29 cellular contexts compared by ENCODE assay signal in genomic region chr7:119374436-119374835, GRCh38.
"Had no signal": no experiment of that assay in that cellular context is flagged by ENCODE, and none has a peak within 500 bp of the region (broad histone marks: within the 10 kb centered on the region; RNA-seq: fewer than 3 reads in every experiment).

No MANE protein-coding gene starts in this region.

- H3K4me3 ChIP-seq: left lung, lower lobe of right lung, pancreas, prostate gland, skin epidermis, stomach, testis, thyroid gland, transverse colon, upper lobe of left lung, vagina had no signal

- H3K27ac ChIP-seq: left lung, lower lobe of right lung, pancreas, prostate gland, skin epidermis, stomach, testis, thyroid gland, transverse colon, upper lobe of left lung, vagina had no signal

- H3K9me3 ChIP-seq: lower lobe of right lung, pancreas, prostate gland, stomach, testis, thyroid gland, transverse colon, upper lobe of left lung, vagina had no signal

- H3K36me3 ChIP-seq: left lung, lower lobe of right lung, pancreas, prostate gland, stomach, thyroid gland, transverse colon, upper lobe of left lung, vagina had no signal

- ATAC-seq: left colon; left lung; lower lobe of right lung; naive thymus-derived CD8-positive, alpha-beta T cell; pancreas; right cardiac atrium; sciatic nerve; stimulated activated naive B cell treated with anti-CD40 and anti-IgM and Interleukin-4, amounts not matched to agents 10 μg/mL and 1 μg/mL and 100 μg/mL, for 72 hours; stimulated activated naive CD8-positive, alpha-beta T cell treated with anti-CD3 and anti-CD28 coated beads, Interleukin-15, Interleukin-2, amounts not matched to agents 100 U/mL and 50 U/mL, for 24 hours had no signal

- DNase-seq: hippocampal formation; immature natural killer cell; kidney; left colon; left lung; lower lobe of right lung; mammary epithelial cell; mesenchymal stem cell; naive thymus-derived CD8-positive, alpha-beta T cell; nucleus accumbens; pancreas; posterior cingulate gyrus; retina; right cardiac atrium; stimulated activated CD4-positive, alpha-beta T cell treated with anti-CD3 and anti-CD28 coated beads, Interleukin-12 subunit alpha, Interleukin-12 subunit beta, amount 100 ng/mL, for 4 hours; stimulated activated CD4-positive, alpha-beta T cell treated with anti-CD3 and anti-CD28 coated beads, Interleukin-15, amount 100 ng/mL, for 24 hours; stimulated activated CD4-positive, alpha-beta T cell treated with anti-CD3 and anti-CD28 coated beads, Interleukin-2, amount 100 ng/mL, for 24 hours; stimulated activated CD4-positive, alpha-beta T cell treated with anti-CD3 and anti-CD28 coated beads, Interleukin-4, amount 100 ng/mL, for 1 hour; stimulated activated naive B cell treated with anti-CD40 and anti-IgM and Interleukin-4, amounts not matched to agents 10 μg/mL and 1 μg/mL and 100 μg/mL, for 72 hours; stimulated activated naive CD8-positive, alpha-beta T cell treated with anti-CD3 and anti-CD28 coated beads, Interleukin-15, Interleukin-2, amounts not matched to agents 100 U/mL and 50 U/mL, for 24 hours; stomach; testis; thyroid gland; transverse colon; upper lobe of left lung had no signal

- H3K4me1 ChIP-seq: left lung, lower lobe of right lung, pancreas, prostate gland, stomach, testis, thyroid gland, transverse colon, upper lobe of left lung, vagina had no signal
